In the genomic region with DNA sequence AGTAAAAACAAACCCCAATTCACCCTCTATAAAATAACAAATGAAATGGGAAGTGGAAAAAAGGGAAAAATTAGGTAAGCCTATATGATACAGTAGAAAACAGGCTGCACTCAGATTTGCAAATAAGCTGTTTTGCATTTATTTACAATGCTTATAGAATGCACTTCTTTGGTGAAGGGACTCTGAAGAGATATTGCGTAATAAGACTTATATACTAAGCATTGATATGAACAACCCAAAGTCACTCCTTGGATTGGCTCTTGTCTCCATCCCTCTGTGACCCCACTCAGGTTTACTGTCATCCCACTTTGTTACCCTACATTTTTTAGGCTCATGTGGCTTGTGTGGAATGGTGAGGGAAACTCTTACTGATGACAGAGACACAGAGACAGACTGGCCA, we compare ENCODE assay signal across 3 cellular contexts.
TF ChIP-seq lines count a peak whose summit lies in the region.

No MANE protein-coding gene starts in this region.

TF ChIP-seq in A549, 52 proteins besides CTCF, POLR2A, EP300 and RAD21:
- TF ChIP-seq CEBPB (IDR thresholded peaks at IDR 0.05) (peak; percentile 36 to 73; a peak in 3 of 4 replicates), HOXB13 (CRISPR knock-in tag; IDR thresholded peaks at IDR 0.05; ENCODE audit: low read depth) (no peak)
- TF ChIP-seq, protein P1, sequence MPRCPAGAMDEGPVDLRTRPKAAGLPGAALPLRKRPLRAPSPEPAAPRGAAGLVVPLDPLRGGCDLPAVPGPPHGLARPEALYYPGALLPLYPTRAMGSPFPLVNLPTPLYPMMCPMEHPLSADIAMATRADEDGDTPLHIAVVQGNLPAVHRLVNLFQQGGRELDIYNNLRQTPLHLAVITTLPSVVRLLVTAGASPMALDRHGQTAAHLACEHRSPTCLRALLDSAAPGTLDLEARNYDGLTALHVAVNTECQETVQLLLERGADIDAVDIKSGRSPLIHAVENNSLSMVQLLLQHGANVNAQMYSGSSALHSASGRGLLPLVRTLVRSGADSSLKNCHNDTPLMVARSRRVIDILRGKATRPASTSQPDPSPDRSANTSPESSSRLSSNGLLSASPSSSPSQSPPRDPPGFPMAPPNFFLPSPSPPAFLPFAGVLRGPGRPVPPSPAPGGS (IDR thresholded peaks at IDR 0.05) = no peak

TF ChIP-seq in IMR-90, 13 proteins besides CTCF, POLR2A, EP300 and RAD21:
- no peak for TF ChIP-seq SMC3 (IDR thresholded peaks at IDR 0.05; ENCODE audit: low read depth, low read length)
- peak; percentile 94 for TF ChIP-seq CEBPB (IDR thresholded peaks at IDR 0.05; ENCODE audit: low read depth, low read length)
- TF ChIP-seq, protein P2, sequence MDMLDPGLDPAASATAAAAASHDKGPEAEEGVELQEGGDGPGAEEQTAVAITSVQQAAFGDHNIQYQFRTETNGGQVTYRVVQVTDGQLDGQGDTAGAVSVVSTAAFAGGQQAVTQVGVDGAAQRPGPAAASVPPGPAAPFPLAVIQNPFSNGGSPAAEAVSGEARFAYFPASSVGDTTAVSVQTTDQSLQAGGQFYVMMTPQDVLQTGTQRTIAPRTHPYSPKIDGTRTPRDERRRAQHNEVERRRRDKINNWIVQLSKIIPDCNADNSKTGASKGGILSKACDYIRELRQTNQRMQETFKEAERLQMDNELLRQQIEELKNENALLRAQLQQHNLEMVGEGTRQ (IDR thresholded peaks at IDR 0.05; ENCODE audit: low read depth, low read length) = no peak
- TF ChIP-seq MAZ (IDR thresholded peaks at IDR 0.05; ENCODE audit: borderline replicate concordance, low read depth, low read length) = no peak

TF ChIP-seq in K562, 482 proteins besides CTCF, POLR2A, EP300 and RAD21 (continues in another document):
- TF ChIP-seq, protein P3, sequence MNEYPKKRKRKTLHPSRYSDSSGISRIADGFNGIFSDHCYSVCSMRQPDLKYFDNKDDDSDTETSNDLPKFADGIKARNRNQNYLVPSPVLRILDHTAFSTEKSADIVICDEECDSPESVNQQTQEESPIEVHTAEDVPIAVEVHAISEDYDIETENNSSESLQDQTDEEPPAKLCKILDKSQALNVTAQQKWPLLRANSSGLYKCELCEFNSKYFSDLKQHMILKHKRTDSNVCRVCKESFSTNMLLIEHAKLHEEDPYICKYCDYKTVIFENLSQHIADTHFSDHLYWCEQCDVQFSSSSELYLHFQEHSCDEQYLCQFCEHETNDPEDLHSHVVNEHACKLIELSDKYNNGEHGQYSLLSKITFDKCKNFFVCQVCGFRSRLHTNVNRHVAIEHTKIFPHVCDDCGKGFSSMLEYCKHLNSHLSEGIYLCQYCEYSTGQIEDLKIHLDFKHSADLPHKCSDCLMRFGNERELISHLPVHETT (CRISPR knock-in tag; conservative IDR thresholded peaks at IDR 0.05 in 1 of 2, IDR thresholded peaks at IDR 0.05 in 1 of 2) = no peak
- TF ChIP-seq, protein P4, sequence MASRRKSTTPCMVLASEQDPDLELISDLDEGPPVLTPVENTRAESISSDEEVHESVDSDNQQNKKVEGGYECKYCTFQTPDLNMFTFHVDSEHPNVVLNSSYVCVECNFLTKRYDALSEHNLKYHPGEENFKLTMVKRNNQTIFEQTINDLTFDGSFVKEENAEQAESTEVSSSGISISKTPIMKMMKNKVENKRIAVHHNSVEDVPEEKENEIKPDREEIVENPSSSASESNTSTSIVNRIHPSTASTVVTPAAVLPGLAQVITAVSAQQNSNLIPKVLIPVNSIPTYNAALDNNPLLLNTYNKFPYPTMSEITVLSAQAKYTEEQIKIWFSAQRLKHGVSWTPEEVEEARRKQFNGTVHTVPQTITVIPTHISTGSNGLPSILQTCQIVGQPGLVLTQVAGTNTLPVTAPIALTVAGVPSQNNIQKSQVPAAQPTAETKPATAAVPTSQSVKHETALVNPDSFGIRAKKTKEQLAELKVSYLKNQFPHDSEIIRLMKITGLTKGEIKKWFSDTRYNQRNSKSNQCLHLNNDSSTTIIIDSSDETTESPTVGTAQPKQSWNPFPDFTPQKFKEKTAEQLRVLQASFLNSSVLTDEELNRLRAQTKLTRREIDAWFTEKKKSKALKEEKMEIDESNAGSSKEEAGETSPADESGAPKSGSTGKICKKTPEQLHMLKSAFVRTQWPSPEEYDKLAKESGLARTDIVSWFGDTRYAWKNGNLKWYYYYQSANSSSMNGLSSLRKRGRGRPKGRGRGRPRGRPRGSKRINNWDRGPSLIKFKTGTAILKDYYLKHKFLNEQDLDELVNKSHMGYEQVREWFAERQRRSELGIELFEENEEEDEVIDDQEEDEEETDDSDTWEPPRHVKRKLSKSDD (conservative IDR thresholded peaks at IDR 0.05; ENCODE audit: low read length) = no peak
- TF ChIP-seq CEBPB (tag; IDR thresholded peaks at IDR 0.05) (peak; percentile 98), NFXL1 (CRISPR knock-in tag; IDR thresholded peaks at IDR 0.05) (no peak), NR4A1 (CRISPR knock-in tag; IDR thresholded peaks at IDR 0.05) (no peak), NR4A1 (tag; IDR thresholded peaks at IDR 0.05) (no peak), ADNP (tag; IDR thresholded peaks at IDR 0.05) (no peak), RBM22 (IDR thresholded peaks at IDR 0.05; ENCODE audit: low read depth, low read length, poor library complexity, severe bottlenecking) (no peak), ZNF717 (CRISPR knock-in tag; IDR thresholded peaks at IDR 0.05) (no peak), SRSF9 (IDR thresholded peaks at IDR 0.05; ENCODE audit: borderline replicate concordance, low read depth, low read length) (no peak), ILK (tag; IDR thresholded peaks at IDR 0.05; ENCODE audit: borderline replicate concordance, low read depth) (no peak), POLR2G (IDR thresholded peaks at IDR 0.05; ENCODE audit: low read depth, low read length) (no peak)
- TF ChIP-seq, protein P5, sequence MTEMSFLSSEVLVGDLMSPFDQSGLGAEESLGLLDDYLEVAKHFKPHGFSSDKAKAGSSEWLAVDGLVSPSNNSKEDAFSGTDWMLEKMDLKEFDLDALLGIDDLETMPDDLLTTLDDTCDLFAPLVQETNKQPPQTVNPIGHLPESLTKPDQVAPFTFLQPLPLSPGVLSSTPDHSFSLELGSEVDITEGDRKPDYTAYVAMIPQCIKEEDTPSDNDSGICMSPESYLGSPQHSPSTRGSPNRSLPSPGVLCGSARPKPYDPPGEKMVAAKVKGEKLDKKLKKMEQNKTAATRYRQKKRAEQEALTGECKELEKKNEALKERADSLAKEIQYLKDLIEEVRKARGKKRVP (CRISPR knock-in tag; IDR thresholded peaks at IDR 0.05) = no peak
- TF ChIP-seq, protein P6, sequence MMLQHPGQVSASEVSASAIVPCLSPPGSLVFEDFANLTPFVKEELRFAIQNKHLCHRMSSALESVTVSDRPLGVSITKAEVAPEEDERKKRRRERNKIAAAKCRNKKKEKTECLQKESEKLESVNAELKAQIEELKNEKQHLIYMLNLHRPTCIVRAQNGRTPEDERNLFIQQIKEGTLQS (IDR thresholded peaks at IDR 0.05) = 0 out of 2 replicates have a peak, but pooled peaks have one; percentile 31
- TF ChIP-seq, protein P6 (CRISPR knock-in tag; conservative IDR thresholded peaks at IDR 0.05) = no peak
- TF ChIP-seq, protein P7, sequence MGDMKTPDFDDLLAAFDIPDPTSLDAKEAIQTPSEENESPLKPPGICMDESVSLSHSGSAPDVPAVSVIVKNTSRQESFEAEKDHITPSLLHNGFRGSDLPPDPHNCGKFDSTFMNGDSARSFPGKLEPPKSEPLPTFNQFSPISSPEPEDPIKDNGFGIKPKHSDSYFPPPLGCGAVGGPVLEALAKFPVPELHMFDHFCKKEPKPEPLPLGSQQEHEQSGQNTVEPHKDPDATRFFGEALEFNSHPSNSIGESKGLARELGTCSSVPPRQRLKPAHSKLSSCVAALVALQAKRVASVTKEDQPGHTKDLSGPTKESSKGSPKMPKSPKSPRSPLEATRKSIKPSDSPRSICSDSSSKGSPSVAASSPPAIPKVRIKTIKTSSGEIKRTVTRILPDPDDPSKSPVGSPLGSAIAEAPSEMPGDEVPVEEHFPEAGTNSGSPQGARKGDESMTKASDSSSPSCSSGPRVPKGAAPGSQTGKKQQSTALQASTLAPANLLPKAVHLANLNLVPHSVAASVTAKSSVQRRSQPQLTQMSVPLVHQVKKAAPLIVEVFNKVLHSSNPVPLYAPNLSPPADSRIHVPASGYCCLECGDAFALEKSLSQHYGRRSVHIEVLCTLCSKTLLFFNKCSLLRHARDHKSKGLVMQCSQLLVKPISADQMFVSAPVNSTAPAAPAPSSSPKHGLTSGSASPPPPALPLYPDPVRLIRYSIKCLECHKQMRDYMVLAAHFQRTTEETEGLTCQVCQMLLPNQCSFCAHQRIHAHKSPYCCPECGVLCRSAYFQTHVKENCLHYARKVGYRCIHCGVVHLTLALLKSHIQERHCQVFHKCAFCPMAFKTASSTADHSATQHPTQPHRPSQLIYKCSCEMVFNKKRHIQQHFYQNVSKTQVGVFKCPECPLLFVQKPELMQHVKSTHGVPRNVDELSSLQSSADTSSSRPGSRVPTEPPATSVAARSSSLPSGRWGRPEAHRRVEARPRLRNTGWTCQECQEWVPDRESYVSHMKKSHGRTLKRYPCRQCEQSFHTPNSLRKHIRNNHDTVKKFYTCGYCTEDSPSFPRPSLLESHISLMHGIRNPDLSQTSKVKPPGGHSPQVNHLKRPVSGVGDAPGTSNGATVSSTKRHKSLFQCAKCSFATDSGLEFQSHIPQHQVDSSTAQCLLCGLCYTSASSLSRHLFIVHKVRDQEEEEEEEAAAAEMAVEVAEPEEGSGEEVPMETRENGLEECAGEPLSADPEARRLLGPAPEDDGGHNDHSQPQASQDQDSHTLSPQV (IDR thresholded peaks at IDR 0.05) = no peak
- TF ChIP-seq, protein P8, sequence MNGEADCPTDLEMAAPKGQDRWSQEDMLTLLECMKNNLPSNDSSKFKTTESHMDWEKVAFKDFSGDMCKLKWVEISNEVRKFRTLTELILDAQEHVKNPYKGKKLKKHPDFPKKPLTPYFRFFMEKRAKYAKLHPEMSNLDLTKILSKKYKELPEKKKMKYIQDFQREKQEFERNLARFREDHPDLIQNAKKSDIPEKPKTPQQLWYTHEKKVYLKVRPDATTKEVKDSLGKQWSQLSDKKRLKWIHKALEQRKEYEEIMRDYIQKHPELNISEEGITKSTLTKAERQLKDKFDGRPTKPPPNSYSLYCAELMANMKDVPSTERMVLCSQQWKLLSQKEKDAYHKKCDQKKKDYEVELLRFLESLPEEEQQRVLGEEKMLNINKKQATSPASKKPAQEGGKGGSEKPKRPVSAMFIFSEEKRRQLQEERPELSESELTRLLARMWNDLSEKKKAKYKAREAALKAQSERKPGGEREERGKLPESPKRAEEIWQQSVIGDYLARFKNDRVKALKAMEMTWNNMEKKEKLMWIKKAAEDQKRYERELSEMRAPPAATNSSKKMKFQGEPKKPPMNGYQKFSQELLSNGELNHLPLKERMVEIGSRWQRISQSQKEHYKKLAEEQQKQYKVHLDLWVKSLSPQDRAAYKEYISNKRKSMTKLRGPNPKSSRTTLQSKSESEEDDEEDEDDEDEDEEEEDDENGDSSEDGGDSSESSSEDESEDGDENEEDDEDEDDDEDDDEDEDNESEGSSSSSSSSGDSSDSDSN (IDR thresholded peaks at IDR 0.05; ENCODE audit: borderline replicate concordance in 1 of 2, low read depth in 2 of 2, low read length in 2 of 2) = no peak
- TF ChIP-seq, protein P9, sequence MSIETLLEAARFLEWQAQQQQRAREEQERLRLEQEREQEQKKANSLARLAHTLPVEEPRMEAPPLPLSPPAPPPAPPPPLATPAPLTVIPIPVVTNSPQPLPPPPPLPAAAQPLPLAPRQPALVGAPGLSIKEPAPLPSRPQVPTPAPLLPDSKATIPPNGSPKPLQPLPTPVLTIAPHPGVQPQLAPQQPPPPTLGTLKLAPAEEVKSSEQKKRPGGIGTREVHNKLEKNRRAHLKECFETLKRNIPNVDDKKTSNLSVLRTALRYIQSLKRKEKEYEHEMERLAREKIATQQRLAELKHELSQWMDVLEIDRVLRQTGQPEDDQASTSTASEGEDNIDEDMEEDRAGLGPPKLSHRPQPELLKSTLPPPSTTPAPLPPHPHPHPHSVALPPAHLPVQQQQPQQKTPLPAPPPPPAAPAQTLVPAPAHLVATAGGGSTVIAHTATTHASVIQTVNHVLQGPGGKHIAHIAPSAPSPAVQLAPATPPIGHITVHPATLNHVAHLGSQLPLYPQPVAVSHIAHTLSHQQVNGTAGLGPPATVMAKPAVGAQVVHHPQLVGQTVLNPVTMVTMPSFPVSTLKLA (conservative IDR thresholded peaks at IDR 0.05) = no peak
- TF ChIP-seq, protein P10, sequence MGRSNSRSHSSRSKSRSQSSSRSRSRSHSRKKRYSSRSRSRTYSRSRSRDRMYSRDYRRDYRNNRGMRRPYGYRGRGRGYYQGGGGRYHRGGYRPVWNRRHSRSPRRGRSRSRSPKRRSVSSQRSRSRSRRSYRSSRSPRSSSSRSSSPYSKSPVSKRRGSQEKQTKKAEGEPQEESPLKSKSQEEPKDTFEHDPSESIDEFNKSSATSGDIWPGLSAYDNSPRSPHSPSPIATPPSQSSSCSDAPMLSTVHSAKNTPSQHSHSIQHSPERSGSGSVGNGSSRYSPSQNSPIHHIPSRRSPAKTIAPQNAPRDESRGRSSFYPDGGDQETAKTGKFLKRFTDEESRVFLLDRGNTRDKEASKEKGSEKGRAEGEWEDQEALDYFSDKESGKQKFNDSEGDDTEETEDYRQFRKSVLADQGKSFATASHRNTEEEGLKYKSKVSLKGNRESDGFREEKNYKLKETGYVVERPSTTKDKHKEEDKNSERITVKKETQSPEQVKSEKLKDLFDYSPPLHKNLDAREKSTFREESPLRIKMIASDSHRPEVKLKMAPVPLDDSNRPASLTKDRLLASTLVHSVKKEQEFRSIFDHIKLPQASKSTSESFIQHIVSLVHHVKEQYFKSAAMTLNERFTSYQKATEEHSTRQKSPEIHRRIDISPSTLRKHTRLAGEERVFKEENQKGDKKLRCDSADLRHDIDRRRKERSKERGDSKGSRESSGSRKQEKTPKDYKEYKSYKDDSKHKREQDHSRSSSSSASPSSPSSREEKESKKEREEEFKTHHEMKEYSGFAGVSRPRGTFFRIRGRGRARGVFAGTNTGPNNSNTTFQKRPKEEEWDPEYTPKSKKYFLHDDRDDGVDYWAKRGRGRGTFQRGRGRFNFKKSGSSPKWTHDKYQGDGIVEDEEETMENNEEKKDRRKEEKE (IDR thresholded peaks at IDR 0.05; ENCODE audit: borderline replicate concordance in 1 of 2, control insufficient read depth in 1 of 2, low read depth in 2 of 2, low read length in 1 of 2) = no peak
